In genomic region chr7:80359476-80359875, GRCh38 we compare ENCODE assay signal across 25 cellular contexts.
"Had no signal": no experiment of that assay in that cellular context is flagged by ENCODE, and none has a peak within 500 bp of the region (broad histone marks: within the 10 kb centered on the region; RNA-seq: fewer than 3 reads in every experiment).

No MANE protein-coding gene starts in this region.

- H3K4me1 ChIP-seq: colonic mucosa, esophagus squamous epithelium, gastrocnemius medialis, lower lobe of right lung, neural progenitor cell, parathyroid adenoma, right atrium auricular region, stomach, tibial artery had no signal

- H3K4me2 ChIP-seq: neural progenitor cell had no signal

- H3K9me3 Mint-ChIP-seq: dendritic cell treated with granulocyte-macrophage colony-stimulating factor and Interleukin-4, amounts not matched to agents 40 ng/mL and 50 ng/mL, for 4 days; neural progenitor cell; type B pancreatic cell had no signal

- H3K4me3 ChIP-seq: colonic mucosa, esophagus squamous epithelium, gastrocnemius medialis, lower lobe of right lung, mucosa of descending colon, neural progenitor cell, right atrium auricular region, stomach, tibial artery had no signal

- H3K27ac Mint-ChIP-seq: dendritic cell treated with granulocyte-macrophage colony-stimulating factor and Interleukin-4, amounts not matched to agents 40 ng/mL and 50 ng/mL, for 4 days; effector memory CD8-positive, alpha-beta T cell; memory B cell; mesothelial cell of epicardium; natural killer cell treated with Interleukin-12 subunit alpha and Interleukin-12 subunit beta and Interleukin-15 and Interleukin-18, amount 100 ng/mL, for 72 hours; neural progenitor cell; progenitor cell of endocrine pancreas; stimulated activated effector memory CD8-positive, alpha-beta T cell treated with anti-CD3 and anti-CD28 coated beads, Interleukin-12 subunit alpha, Interleukin-12 subunit beta, amount 100 ng/mL, for 72 hours; type B pancreatic cell had no signal

- H3K36me3 ChIP-seq: colonic mucosa, esophagus squamous epithelium, gastrocnemius medialis, lower lobe of right lung, neural progenitor cell, right atrium auricular region, stomach, tibial artery had no signal

- H3K36me3 Mint-ChIP-seq: memory B cell; mesothelial cell of epicardium; naive B cell; neural progenitor cell; stimulated activated effector memory CD8-positive, alpha-beta T cell treated with anti-CD3 and anti-CD28 coated beads, Interleukin-12 subunit alpha, Interleukin-12 subunit beta, amount 100 ng/mL, for 72 hours; type B pancreatic cell had no signal

- H3K27me3 ChIP-seq: colonic mucosa, esophagus squamous epithelium, gastrocnemius medialis, neural progenitor cell, right atrium auricular region, stomach, tibial artery had no signal

- H3K27me3 Mint-ChIP-seq: dendritic cell treated with granulocyte-macrophage colony-stimulating factor and Interleukin-4, amounts not matched to agents 40 ng/mL and 50 ng/mL, for 4 days; effector memory CD8-positive, alpha-beta T cell; memory B cell; naive B cell; natural killer cell treated with Interleukin-12 subunit alpha and Interleukin-12 subunit beta and Interleukin-15 and Interleukin-18, amount 100 ng/mL, for 72 hours; progenitor cell of endocrine pancreas; type B pancreatic cell had no signal

- H2AFZ ChIP-seq: neural progenitor cell, parathyroid adenoma had no signal

- H3K9ac ChIP-seq: neural progenitor cell, parathyroid adenoma had no signal

- H3K4me3 Mint-ChIP-seq: dendritic cell treated with granulocyte-macrophage colony-stimulating factor and Interleukin-4, amounts not matched to agents 40 ng/mL and 50 ng/mL, for 4 days; effector memory CD8-positive, alpha-beta T cell; memory B cell; mesothelial cell of epicardium; naive B cell; natural killer cell treated with Interleukin-12 subunit alpha and Interleukin-12 subunit beta and Interleukin-15 and Interleukin-18, amount 100 ng/mL, for 72 hours; neural progenitor cell; stimulated activated effector memory CD8-positive, alpha-beta T cell treated with anti-CD3 and anti-CD28 coated beads, Interleukin-12 subunit alpha, Interleukin-12 subunit beta, amount 100 ng/mL, for 72 hours; type B pancreatic cell had no signal

- H3K4me1 Mint-ChIP-seq: memory B cell; mesothelial cell of epicardium; naive B cell; neural progenitor cell; stimulated activated effector memory CD8-positive, alpha-beta T cell treated with anti-CD3 and anti-CD28 coated beads, Interleukin-12 subunit alpha, Interleukin-12 subunit beta, amount 100 ng/mL, for 72 hours had no signal

- H3K27ac ChIP-seq: colonic mucosa, esophagus squamous epithelium, gastrocnemius medialis, lower lobe of right lung, neural progenitor cell, parathyroid adenoma, right atrium auricular region, stomach, tibial artery had no signal

- H3K9me3 ChIP-seq: colonic mucosa, esophagus squamous epithelium, gastrocnemius medialis, lower lobe of right lung, mucosa of descending colon, right atrium auricular region, stomach, tibial artery had no signal

- DNase-seq: colonic mucosa; effector memory CD8-positive, alpha-beta T cell; erythroblast; esophagus squamous epithelium; gastrocnemius medialis; head of caudate nucleus; left ventricle myocardium superior; lower lobe of right lung; mucosa of descending colon; naive B cell; stimulated activated CD4-positive, alpha-beta T cell treated with anti-CD3 and anti-CD28 coated beads, Interleukin-2, amount 100 ng/mL, for 24 hours; stimulated activated CD4-positive, alpha-beta T cell treated with anti-CD3 and anti-CD28 coated beads, Interleukin-4, amount 100 ng/mL, for 24 hours; stimulated activated naive CD4-positive, alpha-beta T cell treated with Interleukin-2 at 50 U/mL for 16 hours; stomach; tibial artery had no signal
